8 cellular contexts compared by ENCODE assay signal in the genomic region with DNA sequence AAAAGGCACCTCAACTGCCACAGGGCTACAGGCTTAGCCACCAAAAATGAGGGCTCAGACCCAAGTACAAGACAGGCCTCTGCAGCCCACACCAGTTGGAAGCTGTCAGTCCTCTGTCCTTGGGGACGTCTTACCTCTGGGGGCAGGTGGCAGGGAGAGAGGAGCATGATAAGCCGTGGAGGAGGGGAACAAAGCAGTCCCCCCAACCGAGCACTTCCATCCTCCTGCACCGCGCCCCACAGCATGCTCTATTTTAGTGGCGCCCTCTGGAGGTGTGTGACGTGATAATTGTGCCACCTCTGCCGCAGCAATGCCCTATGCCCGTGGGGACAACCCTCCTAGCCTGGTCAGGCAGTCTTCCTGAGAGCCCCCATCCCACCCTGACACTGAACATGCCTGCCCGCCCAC. TPM values are rescaled to one million over a fixed set of nuclear protein-coding genes. Genes with fewer than 3 reads are reported as not detected.
DNase-seq lines count a peak whose midpoint lies in the region; ATAC-seq and TF ChIP-seq lines count a peak whose summit lies in the region.

No MANE protein-coding gene starts in this region.

- H3K9me3 ChIP-seq in naive thymus-derived CD4-positive, alpha-beta T cell (ENCODE audit: control insufficient read depth in 2 of 3, low read length in 3 of 3): no peaks in the 10 kb centered on the region

- peak; percentile 24 for DNase-seq in CD1c-positive myeloid dendritic cell (ENCODE audit: extremely low spot score)
- DNase-seq in HFFc6: no peak
- peak; percentile 15 for DNase-seq in activated T-cell treated with anti-CD3 and anti-CD28 coated beads, Interleukin-2, amount 50 U/mL, for 4 hours
- DNase-seq in naive thymus-derived CD4-positive, alpha-beta T cell: peak in 2 of 9 donors; percentile 11 to 42
- no peak for DNase-seq in effector memory CD8-positive, alpha-beta T cell
- no peak for DNase-seq in substantia nigra (lab: John Stamatoyannopoulos, UW)

- H3K36me3 Mint-ChIP-seq in HFFc6 (ENCODE audit: low read depth): peaks cover 33% of the 10 kb centered on the region
- H3K36me3 Mint-ChIP-seq in activated T-cell treated with anti-CD3 and anti-CD28 coated beads, Interleukin-2, amount 50 U/mL, for 4 hours (ENCODE audit: insufficient read depth): peaks cover 22% of the 10 kb centered on the region
- peaks cover 3 to 16% (median 6%) of the 10 kb centered on the region in 5 donors for H3K36me3 Mint-ChIP-seq in naive thymus-derived CD4-positive, alpha-beta T cell
- H3K36me3 Mint-ChIP-seq in effector memory CD8-positive, alpha-beta T cell (ENCODE audit: insufficient read depth): peaks cover 71% of the 10 kb centered on the region

- peaks cover 4% of the 10 kb centered on the region for H3K27me3 Mint-ChIP-seq in HFFc6 (ENCODE audit: insufficient read depth)
- H3K27me3 Mint-ChIP-seq in activated T-cell treated with anti-CD3 and anti-CD28 coated beads, Interleukin-2, amount 50 U/mL, for 4 hours (ENCODE audit: low read depth): no peaks in the 10 kb centered on the region
- H3K27me3 Mint-ChIP-seq in naive thymus-derived CD4-positive, alpha-beta T cell: no peaks in the 10 kb centered on the region
- no peaks in the 10 kb centered on the region for H3K27me3 Mint-ChIP-seq in effector memory CD8-positive, alpha-beta T cell

- no peak overlapping the region for H3K4me3 ChIP-seq in naive thymus-derived CD4-positive, alpha-beta T cell (ENCODE audit: low read length)

- peak overlapping the region; percentile 46 for H3K27ac Mint-ChIP-seq in HFFc6
- peak overlapping the region in 1 of 9 donors; percentile 51 for H3K27ac Mint-ChIP-seq in naive thymus-derived CD4-positive, alpha-beta T cell
- H3K27ac Mint-ChIP-seq in effector memory CD8-positive, alpha-beta T cell: peak overlapping the region in 1 of 2 donors; percentile 91

- intact Hi-C loops in naive thymus-derived CD4-positive, alpha-beta T cell (cut with micrococcal nuclease): no loop called here

- peak; percentile 75 for TF ChIP-seq CTCF in HFFc6 (IDR thresholded peaks at IDR 0.05)

- peaks cover 0 to 86% (median 15%) of the 10 kb centered on the region in 3 experiments for H3K36me3 ChIP-seq in naive thymus-derived CD4-positive, alpha-beta T cell (ENCODE audit: control insufficient read depth in 2 of 3, insufficient read depth in 3 of 3, low read length in 3 of 3)

- H3K9me3 Mint-ChIP-seq in HFFc6: no peaks in the 10 kb centered on the region
- no peaks in the 10 kb centered on the region for H3K9me3 Mint-ChIP-seq in activated T-cell treated with anti-CD3 and anti-CD28 coated beads, Interleukin-2, amount 50 U/mL, for 4 hours
- H3K9me3 Mint-ChIP-seq in naive thymus-derived CD4-positive, alpha-beta T cell: no peaks in the 10 kb centered on the region
- no peaks in the 10 kb centered on the region for H3K9me3 Mint-ChIP-seq in effector memory CD8-positive, alpha-beta T cell

- POLR2A ChIA-PET in naive thymus-derived CD4-positive, alpha-beta T cell (lab: Charles Lee): interaction anchor here (0.6 kb wide), 1 partner anchor 1016 kb away, joined by 6 read pairs; no protein-coding TSS in a partner anchor

- H3K4me1 Mint-ChIP-seq in HFFc6 (ENCODE audit: low read depth): peaks cover 68% of the 10 kb centered on the region
- peaks cover 19% of the 10 kb centered on the region for H3K4me1 Mint-ChIP-seq in activated T-cell treated with anti-CD3 and anti-CD28 coated beads, Interleukin-2, amount 50 U/mL, for 4 hours (ENCODE audit: low read depth)
- peaks cover 0 to 15% (median 4%) of the 10 kb centered on the region in 7 donors for H3K4me1 Mint-ChIP-seq in naive thymus-derived CD4-positive, alpha-beta T cell
- H3K4me1 Mint-ChIP-seq in effector memory CD8-positive, alpha-beta T cell (ENCODE audit: low read depth in 2 of 2): peaks cover 9 to 15% of the 10 kb centered on the region in 2 donors

- no peak overlapping the region for H3K4me3 Mint-ChIP-seq in HFFc6
- no peak overlapping the region for H3K4me3 Mint-ChIP-seq in activated T-cell treated with anti-CD3 and anti-CD28 coated beads, Interleukin-2, amount 50 U/mL, for 4 hours
- no peak overlapping the region for H3K4me3 Mint-ChIP-seq in naive thymus-derived CD4-positive, alpha-beta T cell
- H3K4me3 Mint-ChIP-seq in effector memory CD8-positive, alpha-beta T cell: no peak overlapping the region

- CTCF ChIA-PET in naive thymus-derived CD4-positive, alpha-beta T cell (lab: Charles Lee): interaction anchor here (0.8 to 1.1 kb wide), 2 partner anchors 10 to 43 kb away, joined by 3 to 4 read pairs; no protein-coding TSS in a partner anchor

- ATAC-seq in activated T-cell treated with anti-CD3 and anti-CD28 coated beads, Interleukin-2, amount 50 U/mL, for 4 hours: peak in 1 of 2 donors; percentile 29
- peak; percentile 43 for ATAC-seq in naive thymus-derived CD4-positive, alpha-beta T cell
- ATAC-seq in effector memory CD8-positive, alpha-beta T cell (replicated peaks): no peak
- ATAC-seq in GM21528 (IDR thresholded peaks at IDR 0.05; ENCODE audit: low FRiP score, unreplicated experiment) (no peak), GM21526 (IDR thresholded peaks at IDR 0.05; ENCODE audit: low FRiP score, unreplicated experiment) (no peak)

- H3K27ac ChIP-seq in naive thymus-derived CD4-positive, alpha-beta T cell (ENCODE audit: low read depth, low read length): no peak overlapping the region
- H3K27ac ChIP-seq in substantia nigra (ENCODE audit: low read depth, low read length, poor library complexity, severe bottlenecking): no peak overlapping the region

- H3K27me3 ChIP-seq in naive thymus-derived CD4-positive, alpha-beta T cell (ENCODE audit: control insufficient read depth in 2 of 2, insufficient read depth in 2 of 2, low read length in 2 of 2): no peaks in the 10 kb centered on the region

- no peaks in the 10 kb centered on the region for H3K4me1 ChIP-seq in naive thymus-derived CD4-positive, alpha-beta T cell (ENCODE audit: control insufficient read depth in 2 of 2, insufficient read depth in 2 of 2, low read length in 2 of 2)

RNA-seq across cellular contexts. Expression of a gene that starts 13.6 kb away (rescaled TPM):
- total RNA-seq in HFFc6 (2021; fragmentation: NEBNext Ultra II Directional; extraction: Animal tissue kit (Norgen Biotek cat#: 25700)): 100 to 1,000 TPM in 5 of 6 experiments, 10 to 100 TPM in 1; 96.6 to 123 (median 113) TPM
- 10 to 100 TPM; 24.7 to 28.4 (median 24.9) TPM for total RNA-seq in activated T-cell treated with anti-CD3 and anti-CD28 coated beads, Interleukin-2, amount 50 U/mL, for 4 hours
- 10 to 100 TPM in 4 of 5 experiments, 1 to 10 TPM in 1; 9.4 to 25.8 (median 13.9) TPM for total RNA-seq in naive thymus-derived CD4-positive, alpha-beta T cell
- 10 to 100 TPM; 18.3 to 18.5 TPM for polyA plus RNA-seq in naive thymus-derived CD4-positive, alpha-beta T cell

RNA-seq across cellular contexts. Expression of a gene that starts 17.7 kb away (rescaled TPM):
- total RNA-seq in HFFc6 (2021; fragmentation: NEBNext Ultra II Directional; extraction: Animal tissue kit (Norgen Biotek cat#: 25700)): 100 to 1,000 TPM in 1 of 6 experiments, 10 to 100 TPM in 5; 86.6 to 101 (median 94.5) TPM
- 10 to 100 TPM; 77.6 to 88.2 (median 85.9) TPM for total RNA-seq in activated T-cell treated with anti-CD3 and anti-CD28 coated beads, Interleukin-2, amount 50 U/mL, for 4 hours
- total RNA-seq in naive thymus-derived CD4-positive, alpha-beta T cell: 10 to 100 TPM; 29.3 to 67.9 (median 33.2) TPM
- 10 to 100 TPM; 69.5 to 72.5 TPM for polyA plus RNA-seq in naive thymus-derived CD4-positive, alpha-beta T cell

RNA-seq across cellular contexts. Expression of a gene that starts 39.3 kb away (rescaled TPM):
- total RNA-seq in HFFc6 (2021; fragmentation: NEBNext Ultra II Directional; extraction: Animal tissue kit (Norgen Biotek cat#: 25700)): 10 to 100 TPM; 63.4 to 87.4 (median 78.7) TPM
- 10 to 100 TPM; 14.6 to 19.7 (median 16.2) TPM for total RNA-seq in activated T-cell treated with anti-CD3 and anti-CD28 coated beads, Interleukin-2, amount 50 U/mL, for 4 hours
- 100 to 1,000 TPM in 1 of 5 experiments, 10 to 100 TPM in 4; 15.2 to 106 (median 70.9) TPM for total RNA-seq in naive thymus-derived CD4-positive, alpha-beta T cell
- polyA plus RNA-seq in naive thymus-derived CD4-positive, alpha-beta T cell: 10 to 100 TPM; 18.3 to 41.9 TPM

RNA-seq across cellular contexts. Expression of a gene that starts 57.6 kb away (rescaled TPM):
- 1 to 10 TPM; 4.0 to 7.6 (median 6.7) TPM for total RNA-seq in HFFc6 (2021; fragmentation: NEBNext Ultra II Directional; extraction: Animal tissue kit (Norgen Biotek cat#: 25700))
- 1 to 10 TPM; 6.4 to 9.4 (median 7.9) TPM for total RNA-seq in activated T-cell treated with anti-CD3 and anti-CD28 coated beads, Interleukin-2, amount 50 U/mL, for 4 hours
- total RNA-seq in naive thymus-derived CD4-positive, alpha-beta T cell: 10 to 100 TPM in 1 of 5 experiments, 1 to 10 TPM in 2, under 1 TPM in 2; 0.76 to 12.3 (median 2.1) TPM
- polyA plus RNA-seq in naive thymus-derived CD4-positive, alpha-beta T cell: under 1 TPM; 0.26 to 0.48 TPM

Comparison
In these comparisons a context has a peak if more than half of its experiments do, and no peak if none do; other contexts are left out.
1. DNase-seq: peak in CD1c-positive myeloid dendritic cell (single experiment) and activated T-cell treated with anti-CD3 and anti-CD28 coated beads, Interleukin-2, amount 50 U/mL, for 4 hours (single experiment); none in HFFc6 (single experiment), effector memory CD8-positive, alpha-beta T cell (0 of 3) and substantia nigra (0 of 49).